Comparison of ENCODE assay signal across 22 cellular contexts in the genomic region with DNA sequence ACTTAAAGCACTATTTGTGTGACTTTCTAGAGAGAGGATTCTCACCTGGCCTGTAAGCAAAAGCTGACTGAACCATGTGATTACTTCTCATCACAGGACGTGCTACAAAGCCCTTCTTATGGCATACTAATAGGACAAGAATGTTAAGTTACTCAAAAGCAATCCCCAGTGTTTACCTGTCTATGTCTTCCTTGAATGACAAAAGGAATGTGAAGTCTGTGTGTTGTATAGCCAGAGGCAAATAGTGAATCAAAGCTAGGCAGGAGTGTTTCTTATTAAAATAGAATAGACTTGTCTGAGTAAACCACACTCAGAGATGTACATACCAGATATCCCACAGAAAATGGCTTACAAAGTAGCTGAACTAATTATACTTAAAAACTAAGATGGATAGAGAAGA.
DNase-seq lines count a peak whose midpoint lies in the region; ATAC-seq, FAIRE-seq and TF ChIP-seq lines count a peak whose summit lies in the region.
"Had no signal": no experiment of that assay in that cellular context is flagged by ENCODE, and none has a peak within 500 bp of the region (broad histone marks: within the 10 kb centered on the region; RNA-seq: fewer than 3 reads in every experiment).

No MANE protein-coding gene starts in this region.

- BruUV-seq in PC-3 (replicated peaks; lab: Mats Ljungman, UMichigan): no TSS peak

- TF ChIP-seq POLR2A in GM12892 (IDR thresholded peaks at IDR 0.05; ENCODE audit: low read depth, low read length): no peak

- H3K36me3 ChIP-seq in PC-3 (ENCODE audit: low read depth, low read length): no peaks in the 10 kb centered on the region
- no peaks in the 10 kb centered on the region for H3K36me3 ChIP-seq in neural cell (ENCODE audit: insufficient read depth, low read length)
- H3K36me3 ChIP-seq: BLaER1 treated with 17β-estradiol and CSF1 and Interleukin-3, amounts not matched to agents 10 nM and 100 nM; esophagus squamous epithelium; neural progenitor cell had no signal

- H3K4me1 ChIP-seq in PC-3 (ENCODE audit: insufficient read depth, low read length): peaks cover 39% of the 10 kb centered on the region
- H3K4me1 ChIP-seq: BLaER1 treated with 17β-estradiol and CSF1 and Interleukin-3, amounts not matched to agents 10 nM and 100 nM; esophagus squamous epithelium; neural progenitor cell had no signal

- peaks cover 3% of the 10 kb centered on the region for H3F3A ChIP-seq in PC-3 (ENCODE audit: low read length, unreplicated experiment)
- H3F3A ChIP-seq in neural cell (ENCODE audit: insufficient read depth, low read length, poor library complexity, severe bottlenecking): no peaks in the 10 kb centered on the region

- CTCF ChIA-PET in PC-3 (lab: Charles Lee): no interaction called here

- H3K9me2 ChIP-seq in PC-3 (replicated peaks; ENCODE audit: low read length) (no peaks in the 10 kb centered on the region), neural cell (ENCODE audit: insufficient read depth, low read length) (no peaks in the 10 kb centered on the region)

- POLR2A ChIA-PET in PC-3 (lab: Charles Lee; ENCODE audit: unreplicated experiment): interaction anchor here (0.6 to 0.7 kb wide), 2 partner anchors 10 to 134 kb away, joined by 3 to 6 read pairs; no protein-coding TSS in a partner anchor

- peak; percentile 19 for TF ChIP-seq RAD21 in neural cell (conservative IDR thresholded peaks at IDR 0.05)

- H3K4me2 ChIP-seq in PC-3 (ENCODE audit: low read length) (peak overlapping the region; percentile 84), neural cell (ENCODE audit: low read length) (peak overlapping the region; percentile 10)
- H3K4me2 ChIP-seq: BLaER1 treated with 17β-estradiol and CSF1 and Interleukin-3, amounts not matched to agents 10 nM and 100 nM; neural progenitor cell had no signal

- H3K4me3 ChIP-seq in PC-3 (ENCODE audit: low read length) (peak overlapping the region; percentile 48), epithelial cell of esophagus (ENCODE audit: low read length) (no peak overlapping the region), neural cell (ENCODE audit: low read length) (peak overlapping the region; percentile 21)
- H3K4me3 ChIP-seq: BLaER1 treated with 17β-estradiol and CSF1 and Interleukin-3, amounts not matched to agents 10 nM and 100 nM; dorsolateral prefrontal cortex; esophagus squamous epithelium; neural progenitor cell had no signal

- no peak overlapping the region for H2AFZ ChIP-seq in PC-3 (ENCODE audit: low read length)
- no peak overlapping the region for H2AFZ ChIP-seq in neural cell (ENCODE audit: low read depth, low read length)
- H2AFZ ChIP-seq: neural progenitor cell had no signal

- H3K27ac ChIP-seq in PC-3 (ENCODE audit: low read length): peak overlapping the region; percentile 98
- H3K27ac ChIP-seq in neural cell (ENCODE audit: low read length): peak overlapping the region; percentile 40
- H3K27ac ChIP-seq: BLaER1 treated with 17β-estradiol and CSF1 and Interleukin-3, amounts not matched to agents 10 nM and 100 nM; dorsolateral prefrontal cortex; esophagus squamous epithelium; neural progenitor cell had no signal

- intact Hi-C loops in PC-3 (cut with micrococcal nuclease): loop anchor here (1.0 to 10.0 kb wide), 5 partner anchors 110 to 649 kb away; no protein-coding TSS in a partner anchor

- TF ChIP-seq EP300 in neural cell (conservative IDR thresholded peaks at IDR 0.05; ENCODE audit: poor library complexity, severe bottlenecking): peak; percentile 88

- H4K20me1 ChIP-seq in PC-3 (ENCODE audit: low read length) (no peaks in the 10 kb centered on the region), neural cell (ENCODE audit: insufficient read depth) (no peaks in the 10 kb centered on the region)
- H4K20me1 ChIP-seq: BLaER1 treated with 17β-estradiol and CSF1 and Interleukin-3, amounts not matched to agents 10 nM and 100 nM had no signal

- H3K79me2 ChIP-seq in PC-3 (ENCODE audit: low read length) (no peaks in the 10 kb centered on the region), neural cell (replicated peaks; ENCODE audit: insufficient read depth, low read length) (no peaks in the 10 kb centered on the region)

- ATAC-seq in PC-3 (peak; percentile 94), GM19452 (IDR thresholded peaks at IDR 0.05; ENCODE audit: unreplicated experiment) (no peak), HG02973 (IDR thresholded peaks at IDR 0.05; ENCODE audit: unreplicated experiment) (no peak)
- ATAC-seq: activated naive CD4-positive, alpha-beta T cell treated with anti-CD3 and anti-CD28 coated beads, Interleukin-2, amount 50 U/mL, for 72 hours; stimulated activated memory B cell treated with anti-CD40 and anti-IgM and Interleukin-4, amounts not matched to agents 10 μg/mL and 1 μg/mL and 100 μg/mL, for 72 hours had no signal

- H3K9ac ChIP-seq in PC-3 (ENCODE audit: low read length) (peak overlapping the region; percentile 73), neural cell (ENCODE audit: low read length) (no peak overlapping the region)
- H3K9ac ChIP-seq: BLaER1 treated with 17β-estradiol and CSF1 and Interleukin-3, amounts not matched to agents 10 nM and 100 nM; neural progenitor cell had no signal

- H3K27me3 ChIP-seq in PC-3 (ENCODE audit: low read length) (no peaks in the 10 kb centered on the region), neural cell (ENCODE audit: insufficient read depth, low read depth, low read length) (no peaks in the 10 kb centered on the region)
- H3K27me3 ChIP-seq: BLaER1 treated with 17β-estradiol and CSF1 and Interleukin-3, amounts not matched to agents 10 nM and 100 nM; dorsolateral prefrontal cortex; esophagus squamous epithelium; neural progenitor cell had no signal

- H3K9me3 ChIP-seq in PC-3 (ENCODE audit: low read length) (no peaks in the 10 kb centered on the region), neural cell (ENCODE audit: low read length) (no peaks in the 10 kb centered on the region)
- H3K9me3 ChIP-seq: BLaER1 treated with 17β-estradiol and CSF1 and Interleukin-3, amounts not matched to agents 10 nM and 100 nM; esophagus squamous epithelium had no signal

- TF ChIP-seq CTCF in PC-3 (conservative IDR thresholded peaks at IDR 0.05; ENCODE audit: low read depth, low read length) (no peak), epithelial cell of esophagus (IDR thresholded peaks at IDR 0.05; ENCODE audit: insufficient read depth, low read depth, low read length, missing control alignments) (no peak), neural cell (IDR thresholded peaks at IDR 0.05; ENCODE audit: poor library complexity, severe bottlenecking) (no peak)

- no peak for FAIRE-seq in GM12892 (lab: Jason Lieb, UNC)
- FAIRE-seq: GM19239 had no signal

- DNase-seq in ELR (ENCODE audit: low read depth): peak; percentile 81
- peak; percentile 96 for DNase-seq in PC-3
- peak; percentile 98 for DNase-seq in epithelial cell of esophagus (ENCODE audit: low read depth)
- no peak for DNase-seq in GM12892 (ENCODE audit: insufficient read length)
- DNase-seq in activated CD8-positive, alpha-beta memory T cell treated with anti-CD3 and anti-CD28 coated beads for 24 hours: no peak
- DNase-seq: activated CD4-positive, alpha-beta T cell treated with anti-CD3 and anti-CD28 coated beads, Interleukin-2, amount 50 U/mL, for 4 hours; activated T-cell treated with anti-CD3 and anti-CD28 coated beads, Interleukin-2, amount 50 U/mL, for 1 hour; DND-41; dorsolateral prefrontal cortex; esophagus squamous epithelium; head of caudate nucleus; NCI-H2081 treated with DMSO at 0.1 percent for 48 hours; NCI-H748 treated with DMSO at 0.1 percent for 48 hours; SW 1271 had no signal

TF ChIP-seq in neural cell, 6 proteins besides CTCF, POLR2A, EP300 and RAD21:
- TF ChIP-seq REST (IDR thresholded peaks at IDR 0.05; ENCODE audit: borderline replicate concordance) (no peak), POLR2AphosphoS5 (IDR thresholded peaks at IDR 0.05) (peak; percentile 77)
TF ChIP-seq in neural cell: peak in this region for 1.

Comparison
In these comparisons a context has a peak if more than half of its experiments do, and no peak if none do; other contexts are left out.
1. DNase-seq: peak in ELR (single experiment), PC-3 (single experiment) and epithelial cell of esophagus (single experiment); none in GM12892 (single experiment) and activated CD8-positive, alpha-beta memory T cell treated with anti-CD3 and anti-CD28 coated beads for 24 hours (single experiment).